1 cellular context compared by ENCODE assay signal in the genomic region with DNA sequence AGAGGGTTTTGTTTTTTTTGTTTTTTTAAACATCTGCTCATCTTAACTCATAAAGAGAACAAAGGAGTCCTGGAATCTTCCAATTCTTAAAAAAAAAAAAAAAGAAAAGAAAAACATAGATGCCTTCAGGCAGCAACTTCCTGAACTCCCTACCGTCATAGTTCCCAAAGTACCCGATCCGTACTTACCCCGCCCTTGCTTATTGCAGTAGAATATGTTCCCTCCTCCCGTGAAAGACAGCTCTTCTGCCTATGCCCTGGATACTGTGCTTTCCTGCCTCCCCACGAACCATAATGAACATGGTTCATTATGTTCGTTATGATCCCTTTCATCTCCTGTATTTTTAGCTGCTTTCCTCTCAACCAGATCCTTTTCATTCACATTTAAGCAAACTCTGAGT.
TF ChIP-seq lines count a peak whose summit lies in the region.

No MANE protein-coding gene starts in this region.

TF ChIP-seq in K562, 482 proteins besides CTCF, POLR2A, EP300 and RAD21 (continued from another document):
- TF ChIP-seq ZNF277 (CRISPR knock-in tag; IDR thresholded peaks at IDR 0.05; ENCODE audit: borderline replicate concordance) (no peak), SREBF1 (IDR thresholded peaks at IDR 0.05; ENCODE audit: borderline replicate concordance, low read depth, low read length) (no peak), CUX1 (CRISPR knock-in tag; IDR thresholded peaks at IDR 0.05) (no peak), SFPQ (IDR thresholded peaks at IDR 0.05; ENCODE audit: low read depth, low read length) (no peak), ZNF444 (CRISPR knock-in tag; IDR thresholded peaks at IDR 0.05) (no peak), MEF2D (tag; conservative IDR thresholded peaks at IDR 0.05; ENCODE audit: low read depth) (no peak)
- TF ChIP-seq, protein P1, sequence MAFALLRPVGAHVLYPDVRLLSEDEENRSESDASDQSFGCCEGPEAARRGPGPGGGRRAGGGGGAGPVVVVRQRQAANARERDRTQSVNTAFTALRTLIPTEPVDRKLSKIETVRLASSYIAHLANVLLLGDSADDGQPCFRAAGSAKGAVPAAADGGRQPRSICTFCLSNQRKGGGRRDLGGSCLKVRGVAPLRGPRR (CRISPR knock-in tag; IDR thresholded peaks at IDR 0.05): no peak
